In genomic region chr10:114753126-114753525, GRCh38 we compare ENCODE assay signal across 32 cellular contexts.
DNase-seq lines count a peak whose midpoint lies in the region; FAIRE-seq and TF ChIP-seq lines count a peak whose summit lies in the region.
"Had no signal": no experiment of that assay in that cellular context is flagged by ENCODE, and none has a peak within 500 bp of the region (broad histone marks: within the 10 kb centered on the region; RNA-seq: fewer than 3 reads in every experiment).

No MANE protein-coding gene starts in this region.

- POLR2A ChIA-PET in BJ (lab: Charles Lee) = interaction anchor here (0.6 to 1.0 kb wide), 4 partner anchors 10 to 1065 kb away, joined by 3 to 10 read pairs (median 4); no protein-coding TSS in a partner anchor

- H3K9me3 ChIP-seq in subcutaneous abdominal adipose tissue (ENCODE audit: control insufficient read depth in 5 of 5, low read length in 5 of 5) (no peaks in the 10 kb centered on the region), kidney (ENCODE audit: control insufficient read depth in 1 of 2, low read length in 2 of 2) (no peaks in the 10 kb centered on the region)
- H3K9me3 ChIP-seq: colonic mucosa, mucosa of descending colon, prostate gland, sigmoid colon, tibial nerve had no signal

- peak overlapping the region; percentile 68 for H3K27ac Mint-ChIP-seq in HFFc6
- H3K27ac Mint-ChIP-seq: activated CD8-positive, alpha-beta memory T cell treated with anti-CD3 and anti-CD28 coated beads, Interleukin-2, amount 10 ng/mL, durations not matched to agents 7 days and 5 days; activated naive CD8-positive, alpha-beta T cell treated with anti-CD3 and anti-CD28 coated beads, Interleukin-2, amount 10 ng/mL, durations not matched to agents 7 days and 5 days; CD8-positive, alpha-beta T cell; effector memory CD8-positive, alpha-beta T cell; H9; IgD-negative memory B cell; natural killer cell; T-helper 1 cell treated with Interleukin-12 subunit alpha and Interleukin-12 subunit beta and Interleukin-4 antibody, amounts not matched to agents 30 μg/mL and 1 μg/mL, for 36 hours had no signal

- H3K27me3 ChIP-seq in BJ (ENCODE audit: control insufficient read depth, insufficient read depth, low read length) (no peaks in the 10 kb centered on the region), subcutaneous abdominal adipose tissue (ENCODE audit: control insufficient read depth in 5 of 5, insufficient read depth in 4 of 5, low read length in 5 of 5) (no peaks in the 10 kb centered on the region)
- H3K27me3 ChIP-seq: colonic mucosa, foreskin keratinocyte, sigmoid colon, tibial nerve had no signal

- H3K27ac ChIP-seq in subcutaneous abdominal adipose tissue (ENCODE audit: low read depth, low read length) = peak overlapping the region; percentile 86
- H3K27ac ChIP-seq in kidney (ENCODE audit: low read depth in 2 of 2, low read length in 2 of 2) = no peak overlapping the region
- H3K27ac ChIP-seq: colonic mucosa, foreskin keratinocyte, prostate gland, SK-N-MC had no signal

- no peaks in the 10 kb centered on the region for H3K36me3 Mint-ChIP-seq in HFFc6 (ENCODE audit: low read depth)
- H3K36me3 Mint-ChIP-seq: activated CD8-positive, alpha-beta memory T cell treated with anti-CD3 and anti-CD28 coated beads, Interleukin-2, amount 10 ng/mL, durations not matched to agents 7 days and 5 days; activated naive CD8-positive, alpha-beta T cell treated with anti-CD3 and anti-CD28 coated beads, Interleukin-2, amount 10 ng/mL, durations not matched to agents 7 days and 5 days; CD8-positive, alpha-beta T cell; natural killer cell had no signal

- H3K36me3 ChIP-seq in BJ (ENCODE audit: control insufficient read depth, insufficient read depth, low read length) (no peaks in the 10 kb centered on the region), subcutaneous abdominal adipose tissue (ENCODE audit: control insufficient read depth in 5 of 5, insufficient read depth in 5 of 5, low read length in 5 of 5) (no peaks in the 10 kb centered on the region), kidney (ENCODE audit: control insufficient read depth in 1 of 2, insufficient read depth in 2 of 2, low read length in 2 of 2) (no peaks in the 10 kb centered on the region)
- H3K36me3 ChIP-seq: colonic mucosa, prostate gland, sigmoid colon, tibial nerve had no signal

- CTCF ChIA-PET in BJ (lab: Yijun Ruan, JAX) = interaction anchor here (0.6 to 2.0 kb wide), 3 partner anchors 33 to 201 kb away, joined by 3 to 7 read pairs (median 4); no protein-coding TSS in a partner anchor

- H3K9ac ChIP-seq in subcutaneous abdominal adipose tissue (ENCODE audit: low read length in 5 of 5) (peak overlapping the region in 1 of 5 donors; percentile 72), kidney (ENCODE audit: low read length in 2 of 2) (no peak overlapping the region)

- in situ Hi-C loops in astrocyte of the cerebellum (cut with HindIII; ENCODE audit: low sequenced_read_pairs) = no loop called here

- intact Hi-C loops in kidney (cut with DNase I) = no loop called here

- peaks cover 55% of the 10 kb centered on the region for H3K4me1 Mint-ChIP-seq in HFFc6 (ENCODE audit: low read depth)
- H3K4me1 Mint-ChIP-seq: activated CD8-positive, alpha-beta memory T cell treated with anti-CD3 and anti-CD28 coated beads, Interleukin-2, amount 10 ng/mL, durations not matched to agents 7 days and 5 days; activated naive CD8-positive, alpha-beta T cell treated with anti-CD3 and anti-CD28 coated beads, Interleukin-2, amount 10 ng/mL, durations not matched to agents 7 days and 5 days; H9; IgD-negative memory B cell had no signal

- no peak overlapping the region for H3K4me3 ChIP-seq in BJ (ENCODE audit: low read depth, low read length)
- H3K4me3 ChIP-seq in astrocyte of the cerebellum (ENCODE audit: low read depth, low read length) = no peak overlapping the region
- H3K4me3 ChIP-seq in subcutaneous abdominal adipose tissue (ENCODE audit: low read depth in 1 of 5, low read length in 5 of 5) = no peak overlapping the region
- H3K4me3 ChIP-seq in kidney (ENCODE audit: low read length in 2 of 2) = no peak overlapping the region
- H3K4me3 ChIP-seq: colonic mucosa, lung, mucosa of descending colon, prostate gland, sigmoid colon, SK-N-MC, tibial nerve had no signal

- no peaks in the 10 kb centered on the region for H3K27me3 Mint-ChIP-seq in HFFc6 (ENCODE audit: insufficient read depth)

- H3K4me3 Mint-ChIP-seq in HFFc6 = peak overlapping the region; percentile 24
- H3K4me3 Mint-ChIP-seq: activated CD8-positive, alpha-beta memory T cell treated with anti-CD3 and anti-CD28 coated beads, Interleukin-2, amount 10 ng/mL, durations not matched to agents 7 days and 5 days; activated naive CD8-positive, alpha-beta T cell treated with anti-CD3 and anti-CD28 coated beads, Interleukin-2, amount 10 ng/mL, durations not matched to agents 7 days and 5 days; activated T-cell treated with anti-CD3 and anti-CD28 coated beads, Interleukin-2, amount 50 U/mL, for 4 hours; CD8-positive, alpha-beta T cell; effector memory CD8-positive, alpha-beta T cell; H9; IgD-negative memory B cell; natural killer cell; T-helper 1 cell treated with Interleukin-12 subunit alpha and Interleukin-12 subunit beta and Interleukin-4 antibody, amounts not matched to agents 30 μg/mL and 1 μg/mL, for 36 hours had no signal

- DNase-seq in BJ (ENCODE audit: low read depth) (peak; percentile 57), HFFc6 (peak; percentile 85), astrocyte of the cerebellum (ENCODE audit: low read depth) (no peak), kidney (no peak), retina (no peak), NCI-H524 (lab: John Stamatoyannopoulos, UW) (no peak)
- DNase-seq: activated CD4-positive, alpha-beta T cell treated with anti-CD3 and anti-CD28 coated beads, Interleukin-2, amount 50 U/mL, for 4 hours; activated CD8-positive, alpha-beta memory T cell treated with anti-CD3 and anti-CD28 coated beads, Interleukin-2, amount 10 ng/mL, durations not matched to agents 7 days and 5 days; activated gamma-delta T cell; activated naive CD8-positive, alpha-beta T cell treated with anti-CD3 and anti-CD28 coated beads, Interleukin-2, amount 10 ng/mL, durations not matched to agents 7 days and 5 days; activated T-cell treated with anti-CD3 and anti-CD28 coated beads, Interleukin-2, amount 50 U/mL, for 4 hours; aorta; CD8-positive, alpha-beta T cell; colonic mucosa; effector memory CD8-positive, alpha-beta T cell; foreskin keratinocyte; H9; mucosa of descending colon; natural killer cell; NCI-H1092; NCI-H1694; NCI-H446 treated with DMSO at 0.1 percent for 48 hours; nucleus accumbens; sigmoid colon; stimulated activated CD4-positive, alpha-beta T cell treated with anti-CD3 and anti-CD28 coated beads, Interleukin-4, amount 100 ng/mL, for 24 hours had no signal

- TF ChIP-seq CTCF in BJ (IDR thresholded peaks at IDR 0.05; ENCODE audit: insufficient read depth, low read depth, low read length) = peak; percentile 53
- peak; percentile 63 for TF ChIP-seq CTCF in HFFc6 (IDR thresholded peaks at IDR 0.05)
- peak; percentile 15 for TF ChIP-seq CTCF in astrocyte of the cerebellum (IDR thresholded peaks at IDR 0.05; ENCODE audit: low read depth, low read length, missing control alignments)
- no peak for TF ChIP-seq CTCF in kidney (IDR thresholded peaks at IDR 0.05; ENCODE audit: borderline replicate concordance, extremely low read depth, insufficient read depth)

- no peaks in the 10 kb centered on the region for H3K9me3 Mint-ChIP-seq in HFFc6
- H3K9me3 Mint-ChIP-seq: activated T-cell treated with anti-CD3 and anti-CD28 coated beads, Interleukin-2, amount 50 U/mL, for 4 hours; CD8-positive, alpha-beta T cell; H9; natural killer cell; T-helper 1 cell treated with Interleukin-12 subunit alpha and Interleukin-12 subunit beta and Interleukin-4 antibody, amounts not matched to agents 30 μg/mL and 1 μg/mL, for 36 hours had no signal

- FAIRE-seq in kidney (lab: Jason Lieb, UNC) = no peak

- H3K4me1 ChIP-seq in subcutaneous abdominal adipose tissue (ENCODE audit: control insufficient read depth in 5 of 5, insufficient read depth in 5 of 5, low read length in 5 of 5) (peaks cover 0 to 53% (median 25%) of the 10 kb centered on the region in 5 donors), kidney (ENCODE audit: control insufficient read depth in 1 of 2, insufficient read depth in 1 of 2, low read depth in 1 of 2, low read length in 2 of 2) (peaks cover 0 to 17% of the 10 kb centered on the region in 2 donors)
- H3K4me1 ChIP-seq: colonic mucosa, prostate gland had no signal

Comparison
In these comparisons a context has a peak if more than half of its experiments do, and no peak if none do; other contexts are left out.
1. DNase-seq: peak in BJ (single experiment) and HFFc6 (single experiment); none in astrocyte of the cerebellum (single experiment), kidney (single experiment), retina (single experiment) and NCI-H524 (0 of 2).